In genomic region chrX:1124531-1124930, GRCh38 we compare ENCODE assay signal across 24 cellular contexts.
"Had no signal": no experiment of that assay in that cellular context is flagged by ENCODE, and none has a peak within 500 bp of the region (broad histone marks: within the 10 kb centered on the region; RNA-seq: fewer than 3 reads in every experiment).

No MANE protein-coding gene starts in this region.

- H3K36me3 ChIP-seq: adrenal gland, MG63 had no signal

- H3K4me1 ChIP-seq: adrenal gland had no signal

- DNase-seq: activated CD4-positive, alpha-beta T cell treated with anti-CD3 and anti-CD28 coated beads for 48 hours; activated CD4-positive, alpha-beta T cell treated with anti-CD3 and anti-CD28 coated beads, Interleukin-2, amount 50 U/mL, for 4 hours; activated CD4-positive, CD25-positive, alpha-beta regulatory T cell treated with anti-CD3 and anti-CD28 coated beads, Interleukin-2, amount 50 U/mL, for 72 hours; activated CD8-positive, alpha-beta memory T cell treated with anti-CD3 and anti-CD28 coated beads, Interleukin-2, amount 50 U/mL, for 48 hours; activated CD8-positive, alpha-beta T cell treated with anti-CD3 and anti-CD28 coated beads, Interleukin-2, amount 10 ng/mL, durations not matched to agents 7 days and 5 days; activated naive CD4-positive, alpha-beta T cell treated with anti-CD3 and anti-CD28 coated beads, Interleukin-2, amount 50 U/mL, for 16 hours; activated naive CD8-positive, alpha-beta T cell treated with anti-CD3 and anti-CD28 coated beads, Interleukin-2, amount 10 ng/mL, durations not matched to agents 7 days and 5 days; activated T-cell treated with anti-CD3 and anti-CD28 coated beads, Interleukin-2, amount 50 U/mL, for 1 hour; anterior cingulate cortex; MG63; MV-4-11; NCI-H1092 treated with DMSO at 0.1 percent for 48 hours; NCI-H1417 treated with DMSO at 0.1 percent for 48 hours; NCI-H1694; NCI-H2029; NCI-H2107; NCI-H2171 treated with DMSO at 0.1 percent for 48 hours; NCI-H226; NCI-H526; NCI-H82; NK-92 treated with Interleukin-12 subunit alpha and Interleukin-12 subunit beta, amount 100 ng/mL, for 24 hours; OCI-M1; RPMI8226 had no signal

- H3K27ac ChIP-seq: adrenal gland had no signal

- H3K27me3 ChIP-seq: MG63 had no signal

- H3K4me3 ChIP-seq: adrenal gland, MG63 had no signal

- H3K9me3 ChIP-seq: adrenal gland, MG63 had no signal
